In the genomic region with DNA sequence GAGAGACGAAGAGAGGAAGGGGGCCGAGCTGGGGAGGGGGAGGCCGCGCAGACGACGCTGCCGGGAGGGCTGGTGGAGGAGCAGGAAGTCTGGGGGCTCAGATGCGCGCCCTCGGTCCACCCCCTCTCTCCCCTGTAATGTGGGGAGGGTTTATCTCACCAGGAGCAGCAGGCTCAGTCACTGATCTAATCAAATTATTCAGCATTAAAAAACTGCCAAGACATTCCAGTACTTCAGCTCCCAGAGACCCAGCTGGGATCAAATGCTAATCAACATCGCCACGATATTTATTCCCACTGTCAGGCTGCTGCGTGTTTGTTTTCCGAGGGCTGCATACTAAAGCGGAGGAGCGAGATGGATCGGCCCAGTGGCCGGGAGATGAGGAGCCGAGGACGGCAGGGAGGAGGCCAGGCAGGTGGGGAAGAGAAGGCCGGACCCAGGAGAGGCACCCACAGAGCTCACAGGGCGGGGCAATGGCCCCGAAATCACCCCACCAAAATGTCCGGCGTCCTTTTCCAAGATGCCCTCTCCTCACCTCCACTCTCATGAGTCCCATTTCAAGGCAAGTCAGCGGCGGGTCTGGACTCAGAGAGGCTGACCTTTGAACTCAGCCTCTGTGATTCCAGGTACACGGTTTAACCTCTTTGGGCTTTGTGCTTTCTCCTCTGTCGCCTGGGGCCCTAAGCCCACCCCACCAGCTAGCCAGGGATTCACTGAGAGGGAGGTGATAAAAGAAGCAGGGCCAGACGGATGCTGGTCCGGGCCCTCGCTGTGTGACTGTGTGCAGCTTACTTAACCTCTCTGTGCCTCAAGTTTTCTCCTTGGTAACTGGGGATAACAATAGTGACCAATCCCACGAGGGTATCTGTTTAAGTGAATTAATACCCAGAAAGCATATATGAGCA, we compare ENCODE assay signal across 13 cellular contexts.
DNase-seq lines count a peak whose midpoint lies in the region; ATAC-seq and TF ChIP-seq lines count a peak whose summit lies in the region.
"Had no signal": no experiment of that assay in that cellular context is flagged by ENCODE, and none has a peak within 500 bp of the region (broad histone marks: within the 10 kb centered on the region; RNA-seq: fewer than 3 reads in every experiment).

No MANE protein-coding gene starts in this region.

- intact Hi-C loops in breast epithelium (cut with DNase I; ENCODE audit: low total_unique reads) (no loop called here), MCF 10A (cut with micrococcal nuclease) (no loop called here), upper lobe of right lung (cut with DNase I) (no loop called here)

- ATAC-seq in upper lobe of right lung: no peak
- no peak for ATAC-seq in activated CD8-positive, alpha-beta T cell treated with anti-CD3 and anti-CD28 coated beads, Interleukin-2, amount 10 ng/mL, durations not matched to agents 7 days and 5 days
- ATAC-seq: natural killer cell treated with Interleukin-12 subunit alpha and Interleukin-12 subunit beta and Interleukin-15 and Interleukin-18, amount 100 ng/mL, for 72 hours had no signal

- H3K27me3 Mint-ChIP-seq in MCF 10A (ENCODE audit: insufficient read depth, unreplicated experiment) (peaks cover 57% of the 10 kb centered on the region), brain (peaks cover 29% of the 10 kb centered on the region)
- peaks cover 22% of the 10 kb centered on the region for H3K27me3 Mint-ChIP-seq in activated CD8-positive, alpha-beta T cell treated with anti-CD3 and anti-CD28 coated beads, Interleukin-2, amount 10 ng/mL, durations not matched to agents 7 days and 5 days (ENCODE audit: low read depth)

- POLR2A ChIA-PET in MCF 10A (lab: Yijun Ruan, JAX): interaction anchor here (0.7 kb wide), 1 partner anchor 277 kb away, joined by 3 read pairs; no protein-coding TSS in a partner anchor
- POLR2A ChIA-PET in activated CD8-positive, alpha-beta T cell treated with anti-CD3 and anti-CD28 coated beads, Interleukin-2, amount 10 ng/mL, durations not matched to agents 7 days and 5 days (lab: Charles Lee): no interaction called here

- H3K4me1 Mint-ChIP-seq in MCF 10A (ENCODE audit: insufficient read depth, unreplicated experiment) (no peaks in the 10 kb centered on the region), brain (peaks cover 62% of the 10 kb centered on the region)
- no peaks in the 10 kb centered on the region for H3K4me1 Mint-ChIP-seq in activated CD8-positive, alpha-beta T cell treated with anti-CD3 and anti-CD28 coated beads, Interleukin-2, amount 10 ng/mL, durations not matched to agents 7 days and 5 days (ENCODE audit: low read depth)

- BruUV-seq in MCF 10A (replicated peaks; lab: Mats Ljungman, UMichigan): no TSS peak

- H3K27ac ChIP-seq in breast epithelium (peak overlapping the region in 1 of 2 donors; percentile 34), upper lobe of right lung (no peak overlapping the region)
- H3K27ac ChIP-seq: C4-2B, Peyer's patch had no signal

- H3K4me1 ChIP-seq in breast epithelium (no peaks in the 10 kb centered on the region), upper lobe of right lung (no peaks in the 10 kb centered on the region)
- H3K4me1 ChIP-seq: Peyer's patch had no signal

- H3K27ac Mint-ChIP-seq in MCF 10A (ENCODE audit: low read depth, unreplicated experiment) (no peak overlapping the region), brain (peak overlapping the region; percentile 48 to 98 (median 94))
- H3K27ac Mint-ChIP-seq in activated CD8-positive, alpha-beta T cell treated with anti-CD3 and anti-CD28 coated beads, Interleukin-2, amount 10 ng/mL, durations not matched to agents 7 days and 5 days: no peak overlapping the region
- H3K27ac Mint-ChIP-seq: natural killer cell treated with Interleukin-12 subunit alpha and Interleukin-12 subunit beta and Interleukin-15 and Interleukin-18, amount 100 ng/mL, for 72 hours had no signal

- H3K4me3 ChIP-seq in breast epithelium (peak overlapping the region; percentile 12 to 52 (median 22)), upper lobe of right lung (peak overlapping the region; percentile 8)
- H3K4me3 ChIP-seq: Peyer's patch had no signal

- TF ChIP-seq CTCF in breast epithelium (IDR thresholded peaks at IDR 0.05) (no peak), MCF 10A (IDR thresholded peaks at IDR 0.05; ENCODE audit: unreplicated experiment) (no peak), brain (conservative IDR thresholded peaks at IDR 0.05) (no peak), upper lobe of right lung (IDR thresholded peaks at IDR 0.05) (no peak)

- DNase-seq in breast epithelium (ENCODE audit: low spot score in 2 of 2) (no peak), MCF 10A (ENCODE audit: unreplicated experiment) (no peak), iPS-NIHi11 (ENCODE audit: low spot score) (peak; percentile 38), upper lobe of right lung (no peak), HPDE6-E6E7 (ENCODE audit: extremely low spot score) (no peak)
- DNase-seq in activated CD8-positive, alpha-beta T cell treated with anti-CD3 and anti-CD28 coated beads, Interleukin-2, amount 10 ng/mL, durations not matched to agents 7 days and 5 days: no peak
- no peak for DNase-seq in activated CD8-positive, alpha-beta memory T cell treated with anti-CD3 and anti-CD28 coated beads, Interleukin-2, amount 50 U/mL, for 4 hours
- DNase-seq: NCI-H2029 treated with DMSO at 0.1 percent for 48 hours; Peyer's patch; stimulated activated CD4-positive, alpha-beta T cell treated with anti-CD3 and anti-CD28 coated beads, Interleukin-4, amount 100 ng/mL, for 4 hours had no signal

- H3K4me3 Mint-ChIP-seq in MCF 10A (ENCODE audit: unreplicated experiment): no peak overlapping the region
- peak overlapping the region; percentile 42 to 84 (median 76) for H3K4me3 Mint-ChIP-seq in brain
- H3K4me3 Mint-ChIP-seq in activated CD8-positive, alpha-beta T cell treated with anti-CD3 and anti-CD28 coated beads, Interleukin-2, amount 10 ng/mL, durations not matched to agents 7 days and 5 days: no peak overlapping the region
- H3K4me3 Mint-ChIP-seq: natural killer cell treated with Interleukin-12 subunit alpha and Interleukin-12 subunit beta and Interleukin-15 and Interleukin-18, amount 100 ng/mL, for 72 hours had no signal

- CTCF ChIA-PET in MCF 10A (lab: Yijun Ruan, JAX): no interaction called here
- CTCF ChIA-PET in activated CD8-positive, alpha-beta T cell treated with anti-CD3 and anti-CD28 coated beads, Interleukin-2, amount 10 ng/mL, durations not matched to agents 7 days and 5 days (lab: Charles Lee): no interaction called here

- H3K9me3 ChIP-seq in breast epithelium: no peaks in the 10 kb centered on the region
- no peaks in the 10 kb centered on the region for H3K9me3 ChIP-seq in upper lobe of right lung
- H3K9me3 ChIP-seq: Peyer's patch had no signal

- H3K27me3 ChIP-seq in breast epithelium (peaks cover 0 to 8% of the 10 kb centered on the region in 2 donors), upper lobe of right lung (peaks cover 34% of the 10 kb centered on the region)
- H3K27me3 ChIP-seq: Peyer's patch had no signal

- H3K36me3 Mint-ChIP-seq in MCF 10A (ENCODE audit: insufficient read depth, unreplicated experiment) (no peaks in the 10 kb centered on the region), brain (no peaks in the 10 kb centered on the region)
- no peaks in the 10 kb centered on the region for H3K36me3 Mint-ChIP-seq in activated CD8-positive, alpha-beta T cell treated with anti-CD3 and anti-CD28 coated beads, Interleukin-2, amount 10 ng/mL, durations not matched to agents 7 days and 5 days (ENCODE audit: low read depth)
- H3K36me3 Mint-ChIP-seq: natural killer cell treated with Interleukin-12 subunit alpha and Interleukin-12 subunit beta and Interleukin-15 and Interleukin-18, amount 100 ng/mL, for 72 hours had no signal

- no peak for TF ChIP-seq POLR2A in breast epithelium (IDR thresholded peaks at IDR 0.05)

- H3K36me3 ChIP-seq in breast epithelium: no peaks in the 10 kb centered on the region
- no peaks in the 10 kb centered on the region for H3K36me3 ChIP-seq in upper lobe of right lung
- H3K36me3 ChIP-seq: Peyer's patch had no signal

- no peaks in the 10 kb centered on the region for H3K9me3 Mint-ChIP-seq in MCF 10A (ENCODE audit: unreplicated experiment)
- H3K9me3 Mint-ChIP-seq in brain: peaks cover 0 to 12% (median 3%) of the 10 kb centered on the region in 5 experiments
- no peaks in the 10 kb centered on the region for H3K9me3 Mint-ChIP-seq in activated CD8-positive, alpha-beta T cell treated with anti-CD3 and anti-CD28 coated beads, Interleukin-2, amount 10 ng/mL, durations not matched to agents 7 days and 5 days (ENCODE audit: insufficient read depth)
- H3K9me3 Mint-ChIP-seq: natural killer cell treated with Interleukin-12 subunit alpha and Interleukin-12 subunit beta and Interleukin-15 and Interleukin-18, amount 100 ng/mL, for 72 hours had no signal

Comparison
In these comparisons a context has a peak if more than half of its experiments do, and no peak if none do; other contexts are left out.
1. H3K27ac Mint-ChIP-seq: peak in brain (5 of 5); none in MCF 10A (single experiment) and activated CD8-positive, alpha-beta T cell treated with anti-CD3 and anti-CD28 coated beads, Interleukin-2, amount 10 ng/mL, durations not matched to agents 7 days and 5 days (single experiment).
2. H3K4me3 Mint-ChIP-seq: peak in brain (5 of 5); none in MCF 10A (single experiment) and activated CD8-positive, alpha-beta T cell treated with anti-CD3 and anti-CD28 coated beads, Interleukin-2, amount 10 ng/mL, durations not matched to agents 7 days and 5 days (single experiment).